Comparison of ENCODE assay signal across 20 cellular contexts in genomic region chr7:95028683-95029082, GRCh38.
DNase-seq lines count a peak whose midpoint lies in the region; TF ChIP-seq lines count a peak whose summit lies in the region.
"Had no signal": no experiment of that assay in that cellular context is flagged by ENCODE, and none has a peak within 500 bp of the region (broad histone marks: within the 10 kb centered on the region; RNA-seq: fewer than 3 reads in every experiment).

No MANE protein-coding gene starts in this region.

- no peak for TF ChIP-seq POLR2A in erythroblast (IDR thresholded peaks at IDR 0.05; ENCODE audit: low read length)

- H3K4me3 Mint-ChIP-seq in activated T-cell treated with anti-CD3 and anti-CD28 coated beads, Interleukin-2, amount 50 U/mL, for 24 hours, result no peak overlapping the region
- H3K4me3 Mint-ChIP-seq: CD4-positive, alpha-beta T cell; GM23338; stimulated activated naive CD8-positive, alpha-beta T cell treated with anti-CD3 and anti-CD28 coated beads, Interleukin-15, Interleukin-2, amounts not matched to agents 100 ng/mL and 50 ng/mL, for 24 hours; T-helper 2 cell treated with Interferon-gamma antibody and Interleukin-4, amounts not matched to agents 5 μg/mL and 100 μg/mL, for 36 hours had no signal

- peaks cover 5% of the 10 kb centered on the region for H3K9me3 Mint-ChIP-seq in activated T-cell treated with anti-CD3 and anti-CD28 coated beads, Interleukin-2, amount 50 U/mL, for 24 hours

- DNase-seq in NCI-H748 (lab: John Stamatoyannopoulos, UW; ENCODE audit: unreplicated experiment) (peak; percentile 39), NCI-H748 treated with DMSO at 0.1 percent for 48 hours (lab: John Stamatoyannopoulos, UW) (no peak), NCI-H774 (lab: John Stamatoyannopoulos, UW) (peak; percentile 10), glomerular visceral epithelial cell (ENCODE audit: extremely low spot score) (peak; percentile 5), renal cortical epithelial cell (ENCODE audit: low read depth) (peak; percentile 34), erythroblast (lab: John Stamatoyannopoulos, UW) (no peak)
- no peak for DNase-seq in activated T-cell treated with anti-CD3 and anti-CD28 coated beads, Interleukin-2, amount 50 U/mL, for 24 hours
- DNase-seq in stimulated activated CD4-positive, alpha-beta T cell treated with anti-CD3 and anti-CD28 coated beads, Interleukin-2, amount 100 ng/mL, for 48 hours, result no peak
- DNase-seq: CD4-positive, alpha-beta T cell; dorsolateral prefrontal cortex; NCI-H2081; NCI-H345; ovary; SHP77; stimulated activated CD4-positive, alpha-beta T cell treated with anti-CD3 and anti-CD28 coated beads, Interleukin-1b, Interleukin-23, amount 100 ng/mL, for 48 hours; uterus had no signal

- no peaks in the 10 kb centered on the region for H3K4me1 Mint-ChIP-seq in activated T-cell treated with anti-CD3 and anti-CD28 coated beads, Interleukin-2, amount 50 U/mL, for 24 hours (ENCODE audit: low read depth)

- H3K36me3 Mint-ChIP-seq in activated T-cell treated with anti-CD3 and anti-CD28 coated beads, Interleukin-2, amount 50 U/mL, for 24 hours (ENCODE audit: low read depth), result no peaks in the 10 kb centered on the region

- peaks cover 4% of the 10 kb centered on the region for H3K27me3 Mint-ChIP-seq in activated T-cell treated with anti-CD3 and anti-CD28 coated beads, Interleukin-2, amount 50 U/mL, for 24 hours
- H3K27me3 Mint-ChIP-seq: CD4-positive, alpha-beta T cell; stimulated activated naive CD8-positive, alpha-beta T cell treated with anti-CD3 and anti-CD28 coated beads, Interleukin-15, Interleukin-2, amounts not matched to agents 100 ng/mL and 50 ng/mL, for 24 hours had no signal

- H3K27ac Mint-ChIP-seq in activated T-cell treated with anti-CD3 and anti-CD28 coated beads, Interleukin-2, amount 50 U/mL, for 24 hours, result no peak overlapping the region
- H3K27ac Mint-ChIP-seq: activated naive CD4-positive, alpha-beta T cell treated with anti-CD3 and anti-CD28 coated beads, Interleukin-2, amount 50 U/mL, for 72 hours; CD4-positive, alpha-beta T cell; GM23338; stimulated activated naive CD8-positive, alpha-beta T cell treated with anti-CD3 and anti-CD28 coated beads, Interleukin-15, Interleukin-2, amounts not matched to agents 100 ng/mL and 50 ng/mL, for 24 hours; T-helper 2 cell treated with Interferon-gamma antibody and Interleukin-4, amounts not matched to agents 5 μg/mL and 100 μg/mL, for 36 hours had no signal

Comparison
In these comparisons a context has a peak if more than half of its experiments do, and no peak if none do; other contexts are left out.
1. DNase-seq: peak in NCI-H748 (single experiment), NCI-H774 (single experiment), glomerular visceral epithelial cell (single experiment) and renal cortical epithelial cell (single experiment); none in NCI-H748 treated with DMSO at 0.1 percent for 48 hours (single experiment), activated T-cell treated with anti-CD3 and anti-CD28 coated beads, Interleukin-2, amount 50 U/mL, for 24 hours (single experiment), stimulated activated CD4-positive, alpha-beta T cell treated with anti-CD3 and anti-CD28 coated beads, Interleukin-2, amount 100 ng/mL, for 48 hours (0 of 2) and erythroblast (0 of 2).